ENCODE assay signal across 22 cellular contexts in genomic region chr5:2128696-2129340, GRCh38.
"Had no signal": no experiment of that assay in that cellular context is flagged by ENCODE, and none has a peak within 500 bp of the region (broad histone marks: within the 10 kb centered on the region; RNA-seq: fewer than 3 reads in every experiment).

No MANE protein-coding gene starts in this region.

- H3K4me3 ChIP-seq: body of pancreas, left lung, mucosa of descending colon, transverse colon had no signal

- H3K36me3 Mint-ChIP-seq: naive B cell, T-cell had no signal

- DNase-seq: activated B cell treated with CpG ODN at 0.5 μM for 24 hours; activated CD4-positive, alpha-beta T cell treated with anti-CD3 and anti-CD28 coated beads for 48 hours; activated CD8-positive, alpha-beta memory T cell treated with anti-CD3 and anti-CD28 coated beads, Interleukin-2, amount 50 U/mL, for 4 hours; activated CD8-positive, alpha-beta T cell treated with anti-CD3 and anti-CD28 coated beads for 36 hours; activated naive CD4-positive, alpha-beta T cell treated with anti-CD3 and anti-CD28 coated beads for 36 hours; activated T-cell treated with anti-CD3 and anti-CD28 coated beads, Interleukin-2, amount 50 U/mL, for 4 hours; body of pancreas; central memory CD4-positive, alpha-beta T cell; erythroblast; foreskin melanocyte; glutamatergic neuron; hippocampal formation; left lung; mucosa of descending colon; naive B cell; nucleus accumbens; stimulated activated CD4-positive, alpha-beta T cell treated with anti-CD3 and anti-CD28 coated beads, Interleukin-12 subunit alpha, Interleukin-12 subunit beta, amount 100 ng/mL, for 4 hours; stimulated activated CD4-positive, alpha-beta T cell treated with anti-CD3 and anti-CD28 coated beads, Interleukin-1b, Interleukin-23, amount 100 ng/mL, for 48 hours; stimulated activated CD8-positive, alpha-beta memory T cell treated with anti-CD3 and anti-CD28 coated beads, Interleukin-4, amount 100 ng/mL, for 48 hours; stimulated activated naive CD4-positive, alpha-beta T cell treated with Interleukin-2 at 50 U/mL for 16 hours; T-cell; transverse colon had no signal

- H3K4me1 ChIP-seq: body of pancreas, left lung, transverse colon had no signal

- ATAC-seq: activated CD8-positive, alpha-beta T cell treated with anti-CD3 and anti-CD28 coated beads for 36 hours; activated T-cell treated with anti-CD3 and anti-CD28 coated beads, Interleukin-2, amount 50 U/mL, for 4 hours; body of pancreas; left lung; mucosa of descending colon; T-cell had no signal

- H3K9me3 Mint-ChIP-seq: activated B cell treated with CpG ODN at 0.5 μM for 24 hours; activated CD8-positive, alpha-beta T cell treated with anti-CD3 and anti-CD28 coated beads for 36 hours; activated naive CD4-positive, alpha-beta T cell treated with anti-CD3 and anti-CD28 coated beads for 36 hours; activated T-cell treated with anti-CD3 and anti-CD28 coated beads, Interleukin-2, amount 50 U/mL, for 4 hours; T-cell had no signal

- H3K27ac ChIP-seq: body of pancreas, left lung, transverse colon had no signal

- H3K27me3 ChIP-seq: body of pancreas, transverse colon had no signal

- H3K27ac Mint-ChIP-seq: activated B cell treated with CpG ODN at 0.5 μM for 24 hours; activated CD8-positive, alpha-beta T cell treated with anti-CD3 and anti-CD28 coated beads for 36 hours; activated naive CD4-positive, alpha-beta T cell treated with anti-CD3 and anti-CD28 coated beads for 36 hours; naive B cell; T-cell had no signal

- H3K36me3 ChIP-seq: left lung, transverse colon had no signal

- H3K27me3 Mint-ChIP-seq: activated B cell treated with CpG ODN at 0.5 μM for 24 hours had no signal

- H3K4me1 Mint-ChIP-seq: activated B cell treated with CpG ODN at 0.5 μM for 24 hours, T-cell had no signal

- H3K4me3 Mint-ChIP-seq: activated B cell treated with CpG ODN at 0.5 μM for 24 hours; activated CD8-positive, alpha-beta T cell treated with anti-CD3 and anti-CD28 coated beads for 36 hours; activated naive CD4-positive, alpha-beta T cell treated with anti-CD3 and anti-CD28 coated beads for 36 hours; activated T-cell treated with anti-CD3 and anti-CD28 coated beads, Interleukin-2, amount 50 U/mL, for 4 hours; naive B cell; T-cell had no signal

- H3K9me3 ChIP-seq: body of pancreas, left lung, mucosa of descending colon, transverse colon had no signal
